ENCODE assay signal across 8 cellular contexts in genomic region chr2:87704572-87705323, GRCh38. TPM values are rescaled to one million over a fixed set of nuclear protein-coding genes. Genes with fewer than 3 reads are reported as not detected.
DNase-seq lines count a peak whose midpoint lies in the region; ATAC-seq and TF ChIP-seq lines count a peak whose summit lies in the region.
"Not testable (repeated sequence)": the region's sequence is repeated elsewhere in the genome, so short reads cannot be mapped to it uniquely, and the experiment has no call there.
"Had no signal": no experiment of that assay in that cellular context is flagged by ENCODE, and none has a peak within 500 bp of the region (broad histone marks: within the 10 kb centered on the region; RNA-seq: fewer than 3 reads in every experiment).

No MANE protein-coding gene starts in this region.

- H3K27me3 Mint-ChIP-seq in CD8-positive, alpha-beta T cell (ENCODE audit: low read depth); activated CD8-positive, alpha-beta T cell treated with anti-CD3 and anti-CD28 coated beads for 36 hours; activated T-helper 1 cell treated with anti-CD3 and anti-CD28 coated beads, Interleukin-12 subunit alpha, Interleukin-12 subunit beta, Interleukin-2, Interleukin-4 antibody, amounts not matched to agents 30 ng/mL and 10 ng/mL and 1 ng/mL, durations not matched to agents 14 hours and 24 hours and 36 hours (ENCODE audit: insufficient read depth); chondrocyte (ENCODE audit: low read depth); stimulated activated naive B cell treated with anti-CD40 and anti-IgM and Interleukin-4, amounts not matched to agents 10 μg/mL and 1 μg/mL and 100 μg/mL, for 72 hours: not testable (repeated sequence)

- intact Hi-C loops in CD8-positive, alpha-beta T cell (cut with DNase I, micrococcal nuclease); activated CD8-positive, alpha-beta T cell treated with anti-CD3 and anti-CD28 coated beads for 36 hours (cut with micrococcal nuclease); activated T-helper 1 cell treated with anti-CD3 and anti-CD28 coated beads, Interleukin-12 subunit alpha, Interleukin-12 subunit beta, Interleukin-2, Interleukin-4 antibody, amounts not matched to agents 30 ng/mL and 10 ng/mL and 1 ng/mL, durations not matched to agents 14 hours and 24 hours and 36 hours (cut with micrococcal nuclease): not testable (repeated sequence)

- H3K4me3 ChIP-seq in CD8-positive, alpha-beta T cell (ENCODE audit: low read depth, low read length): not testable (repeated sequence)

- CTCF ChIA-PET in CD8-positive, alpha-beta T cell (lab: Charles Lee); activated CD8-positive, alpha-beta T cell treated with anti-CD3 and anti-CD28 coated beads for 36 hours (lab: Charles Lee): not testable (repeated sequence)

- POLR2A ChIA-PET in CD8-positive, alpha-beta T cell (lab: Charles Lee); activated CD8-positive, alpha-beta T cell treated with anti-CD3 and anti-CD28 coated beads for 36 hours (lab: Charles Lee): not testable (repeated sequence)

- not testable (repeated sequence) for H3K9me3 ChIP-seq in CD8-positive, alpha-beta T cell (ENCODE audit: low read length)

- H3K36me3 Mint-ChIP-seq in CD8-positive, alpha-beta T cell; activated CD8-positive, alpha-beta T cell treated with anti-CD3 and anti-CD28 coated beads for 36 hours (ENCODE audit: low read depth); activated T-helper 1 cell treated with anti-CD3 and anti-CD28 coated beads, Interleukin-12 subunit alpha, Interleukin-12 subunit beta, Interleukin-2, Interleukin-4 antibody, amounts not matched to agents 30 ng/mL and 10 ng/mL and 1 ng/mL, durations not matched to agents 14 hours and 24 hours and 36 hours (ENCODE audit: low read depth); activated naive CD4-positive, alpha-beta T cell treated with anti-CD3 and anti-CD28 coated beads, Interleukin-2, amount 50 U/mL, for 72 hours; chondrocyte (ENCODE audit: low read depth); stimulated activated naive B cell treated with anti-CD40 and anti-IgM and Interleukin-4, amounts not matched to agents 10 μg/mL and 1 μg/mL and 100 μg/mL, for 72 hours: not testable (repeated sequence)

- H3K36me3 ChIP-seq in CD8-positive, alpha-beta T cell (ENCODE audit: insufficient read depth, low read length): not testable (repeated sequence)

- H3K27ac ChIP-seq in CD8-positive, alpha-beta T cell (ENCODE audit: low read depth, low read length): not testable (repeated sequence)

- not testable (repeated sequence) for DNase-seq in CD8-positive, alpha-beta T cell; activated CD8-positive, alpha-beta T cell treated with anti-CD3 and anti-CD28 coated beads for 36 hours; activated T-helper 1 cell treated with anti-CD3 and anti-CD28 coated beads, Interleukin-12 subunit alpha, Interleukin-12 subunit beta, Interleukin-2, Interleukin-4 antibody, amounts not matched to agents 30 ng/mL and 10 ng/mL and 1 ng/mL, durations not matched to agents 14 hours and 24 hours and 36 hours (ENCODE audit: low spot score); activated naive CD4-positive, alpha-beta T cell treated with anti-CD3 and anti-CD28 coated beads, Interleukin-2, amount 50 U/mL, for 72 hours (ENCODE audit: low spot score in 2 of 2); chondrocyte (ENCODE audit: low spot score); stimulated activated naive B cell treated with anti-CD40 and anti-IgM and Interleukin-4, amounts not matched to agents 10 μg/mL and 1 μg/mL and 100 μg/mL, for 72 hours

- not testable (repeated sequence) for H3K4me1 ChIP-seq in CD8-positive, alpha-beta T cell (ENCODE audit: insufficient read depth, low read length)

- H3K27me3 ChIP-seq in CD8-positive, alpha-beta T cell (ENCODE audit: insufficient read depth, low read length): not testable (repeated sequence)

- not testable (repeated sequence) for ATAC-seq in CD8-positive, alpha-beta T cell
- peak; percentile 18 to 55 for ATAC-seq in activated CD4-positive, CD25-positive, alpha-beta regulatory T cell treated with anti-CD3 and anti-CD28 coated beads, Interleukin-2, amount 50 U/mL, for 24 hours
- ATAC-seq in activated CD8-positive, alpha-beta T cell treated with anti-CD3 and anti-CD28 coated beads for 36 hours: peak; percentile 79
- ATAC-seq in activated naive CD4-positive, alpha-beta T cell treated with anti-CD3 and anti-CD28 coated beads, Interleukin-2, amount 50 U/mL, for 72 hours: peak; percentile 92 to 94
- peak; percentile 53 to 74 for ATAC-seq in stimulated activated naive B cell treated with anti-CD40 and anti-IgM and Interleukin-4, amounts not matched to agents 10 μg/mL and 1 μg/mL and 100 μg/mL, for 72 hours (replicated peaks)

- peak overlapping the region; percentile 67 for H3K27ac Mint-ChIP-seq in CD8-positive, alpha-beta T cell
- H3K27ac Mint-ChIP-seq in activated CD8-positive, alpha-beta T cell treated with anti-CD3 and anti-CD28 coated beads for 36 hours: peak overlapping the region; percentile 81
- peak overlapping the region; percentile 92 for H3K27ac Mint-ChIP-seq in activated T-helper 1 cell treated with anti-CD3 and anti-CD28 coated beads, Interleukin-12 subunit alpha, Interleukin-12 subunit beta, Interleukin-2, Interleukin-4 antibody, amounts not matched to agents 30 ng/mL and 10 ng/mL and 1 ng/mL, durations not matched to agents 14 hours and 24 hours and 36 hours
- H3K27ac Mint-ChIP-seq in activated naive CD4-positive, alpha-beta T cell treated with anti-CD3 and anti-CD28 coated beads, Interleukin-2, amount 50 U/mL, for 72 hours: peak overlapping the region; percentile 90 to 97
- H3K27ac Mint-ChIP-seq in chondrocyte (ENCODE audit: unreplicated experiment): peak overlapping the region; percentile 43
- H3K27ac Mint-ChIP-seq in stimulated activated naive B cell treated with anti-CD40 and anti-IgM and Interleukin-4, amounts not matched to agents 10 μg/mL and 1 μg/mL and 100 μg/mL, for 72 hours: peak overlapping the region; percentile 62

- not testable (repeated sequence) for TF ChIP-seq CTCF in CD8-positive, alpha-beta T cell (IDR thresholded peaks at IDR 0.05); activated CD8-positive, alpha-beta T cell treated with anti-CD3 and anti-CD28 coated beads for 36 hours (IDR thresholded peaks at IDR 0.05); chondrocyte (IDR thresholded peaks at IDR 0.05)

- H3K9me3 Mint-ChIP-seq in CD8-positive, alpha-beta T cell; activated CD8-positive, alpha-beta T cell treated with anti-CD3 and anti-CD28 coated beads for 36 hours; activated T-helper 1 cell treated with anti-CD3 and anti-CD28 coated beads, Interleukin-12 subunit alpha, Interleukin-12 subunit beta, Interleukin-2, Interleukin-4 antibody, amounts not matched to agents 30 ng/mL and 10 ng/mL and 1 ng/mL, durations not matched to agents 14 hours and 24 hours and 36 hours; activated naive CD4-positive, alpha-beta T cell treated with anti-CD3 and anti-CD28 coated beads, Interleukin-2, amount 50 U/mL, for 72 hours; chondrocyte (ENCODE audit: low read depth); stimulated activated naive B cell treated with anti-CD40 and anti-IgM and Interleukin-4, amounts not matched to agents 10 μg/mL and 1 μg/mL and 100 μg/mL, for 72 hours: not testable (repeated sequence)

- H3K4me3 Mint-ChIP-seq in CD8-positive, alpha-beta T cell; chondrocyte (ENCODE audit: unreplicated experiment); stimulated activated naive B cell treated with anti-CD40 and anti-IgM and Interleukin-4, amounts not matched to agents 10 μg/mL and 1 μg/mL and 100 μg/mL, for 72 hours: not testable (repeated sequence)
- peak overlapping the region; percentile 4 for H3K4me3 Mint-ChIP-seq in activated CD8-positive, alpha-beta T cell treated with anti-CD3 and anti-CD28 coated beads for 36 hours
- H3K4me3 Mint-ChIP-seq in activated T-helper 1 cell treated with anti-CD3 and anti-CD28 coated beads, Interleukin-12 subunit alpha, Interleukin-12 subunit beta, Interleukin-2, Interleukin-4 antibody, amounts not matched to agents 30 ng/mL and 10 ng/mL and 1 ng/mL, durations not matched to agents 14 hours and 24 hours and 36 hours: peak overlapping the region; percentile 49

- not testable (repeated sequence) for H3K4me1 Mint-ChIP-seq in CD8-positive, alpha-beta T cell (ENCODE audit: low read depth); activated CD8-positive, alpha-beta T cell treated with anti-CD3 and anti-CD28 coated beads for 36 hours (ENCODE audit: low read depth); activated T-helper 1 cell treated with anti-CD3 and anti-CD28 coated beads, Interleukin-12 subunit alpha, Interleukin-12 subunit beta, Interleukin-2, Interleukin-4 antibody, amounts not matched to agents 30 ng/mL and 10 ng/mL and 1 ng/mL, durations not matched to agents 14 hours and 24 hours and 36 hours (ENCODE audit: low read depth); chondrocyte (ENCODE audit: low read depth); stimulated activated naive B cell treated with anti-CD40 and anti-IgM and Interleukin-4, amounts not matched to agents 10 μg/mL and 1 μg/mL and 100 μg/mL, for 72 hours

RNA-seq across cellular contexts. Expression of gene PLGLB2, which starts 43.1 kb away (rescaled TPM):
- total RNA-seq in CD8-positive, alpha-beta T cell: under 1 TPM in 1 of 2 experiments, not detected in 1; 0.92 TPM
- total RNA-seq in activated CD8-positive, alpha-beta T cell treated with anti-CD3 and anti-CD28 coated beads for 36 hours: under 1 TPM in 1 of 2 experiments, not detected in 1; 0.32 TPM
- 2.3 and 2.8 TPM in 2 replicates for total RNA-seq in activated T-helper 1 cell treated with anti-CD3 and anti-CD28 coated beads, Interleukin-12 subunit alpha, Interleukin-12 subunit beta, Interleukin-2, Interleukin-4 antibody, amounts not matched to agents 30 ng/mL and 10 ng/mL and 1 ng/mL, durations not matched to agents 14 hours and 24 hours and 36 hours
- 1 to 10 TPM in 1 of 2 donors, not detected in 1; 2.7 TPM for total RNA-seq in activated naive CD4-positive, alpha-beta T cell treated with anti-CD3 and anti-CD28 coated beads, Interleukin-2, amount 50 U/mL, for 72 hours
- 3.7 to 6.5 TPM (median 4.8 TPM) in 3 replicates for total RNA-seq in chondrocyte
- total RNA-seq: HT-29 had no signal

Comparison
In these comparisons a context has a peak if more than half of its experiments do, and no peak if none do; other contexts are left out.
1. H3K27ac Mint-ChIP-seq: peak in every context shown above with its lines; median percentile 94 in activated naive CD4-positive, alpha-beta T cell treated with anti-CD3 and anti-CD28 coated beads, Interleukin-2, amount 50 U/mL, for 72 hours; 92 in activated T-helper 1 cell treated with anti-CD3 and anti-CD28 coated beads, Interleukin-12 subunit alpha, Interleukin-12 subunit beta, Interleukin-2, Interleukin-4 antibody, amounts not matched to agents 30 ng/mL and 10 ng/mL and 1 ng/mL, durations not matched to agents 14 hours and 24 hours and 36 hours; 81 in activated CD8-positive, alpha-beta T cell treated with anti-CD3 and anti-CD28 coated beads for 36 hours; 67 in CD8-positive, alpha-beta T cell; 62 in stimulated activated naive B cell treated with anti-CD40 and anti-IgM and Interleukin-4, amounts not matched to agents 10 μg/mL and 1 μg/mL and 100 μg/mL, for 72 hours; 43 in chondrocyte.